Comparison of ENCODE assay signal across 23 cellular contexts in genomic region chr6:148723484-148723883, GRCh38. TPM values are rescaled to one million over a fixed set of nuclear protein-coding genes. Genes with fewer than 3 reads are reported as not detected.
DNase-seq lines count a peak whose midpoint lies in the region; ATAC-seq and TF ChIP-seq lines count a peak whose summit lies in the region.
"Had no signal": no experiment of that assay in that cellular context is flagged by ENCODE, and none has a peak within 500 bp of the region (broad histone marks: within the 10 kb centered on the region; RNA-seq: fewer than 3 reads in every experiment).

No MANE protein-coding gene starts in this region.

- H3K36me3 ChIP-seq in A673 (ENCODE audit: insufficient read depth, low read length, poor library complexity, severe bottlenecking): no peaks in the 10 kb centered on the region
- H3K36me3 ChIP-seq: left lung, neutrophil, right lobe of liver had no signal

- H3K4me3 Mint-ChIP-seq in activated T-cell treated with anti-CD3 and anti-CD28 coated beads, Interleukin-2, amount 50 U/mL, for 4 hours: no peak overlapping the region
- H3K4me3 Mint-ChIP-seq: activated naive CD4-positive, alpha-beta T cell treated with anti-CD3 and anti-CD28 coated beads, Interleukin-2, amount 50 U/mL, for 24 hours had no signal

- ATAC-seq in activated T-cell treated with anti-CD3 and anti-CD28 coated beads, Interleukin-2, amount 50 U/mL, for 4 hours: no peak
- no peak for ATAC-seq in GM19395 (IDR thresholded peaks at IDR 0.05; ENCODE audit: unreplicated experiment)
- ATAC-seq: left lung, mucosa of descending colon, Panc1, right lobe of liver had no signal

- H3K4me1 ChIP-seq in A673 (ENCODE audit: insufficient read depth, low read length, poor library complexity, severe bottlenecking): no peaks in the 10 kb centered on the region
- H3K4me1 ChIP-seq: left lung, right lobe of liver had no signal

- CTCF ChIA-PET in A673 (lab: Charles Lee): no interaction called here

- no TSS peak for BruUV-seq in A673 (replicated peaks; lab: Mats Ljungman, UMichigan)

- H3K4me3 ChIP-seq in astrocyte of the cerebellum (ENCODE audit: low read depth, low read length) (no peak overlapping the region), A673 (ENCODE audit: low read depth, low read length, poor library complexity, severe bottlenecking) (no peak overlapping the region)
- H3K4me3 ChIP-seq: left lung, mucosa of descending colon, right lobe of liver had no signal

- intact Hi-C loops in A673 (cut with micrococcal nuclease; ENCODE audit: unreplicated experiment): no loop called here

- peaks cover 11% of the 10 kb centered on the region for H3K9me3 Mint-ChIP-seq in activated T-cell treated with anti-CD3 and anti-CD28 coated beads, Interleukin-2, amount 50 U/mL, for 4 hours

- no peaks in the 10 kb centered on the region for H3K4me1 Mint-ChIP-seq in activated T-cell treated with anti-CD3 and anti-CD28 coated beads, Interleukin-2, amount 50 U/mL, for 4 hours (ENCODE audit: low read depth)
- H3K4me1 Mint-ChIP-seq: activated naive CD4-positive, alpha-beta T cell treated with anti-CD3 and anti-CD28 coated beads, Interleukin-2, amount 50 U/mL, for 24 hours had no signal

- peak; percentile 63 for DNase-seq in AG08395 (ENCODE audit: low spot score)
- peak; percentile 99 for DNase-seq in HCEC 1CT
- peak; percentile 49 for DNase-seq in astrocyte of the cerebellum (ENCODE audit: low read depth)
- peak; percentile 62 for DNase-seq in fibroblast of the conjunctiva (ENCODE audit: low read depth)
- DNase-seq in activated T-cell treated with anti-CD3 and anti-CD28 coated beads, Interleukin-2, amount 50 U/mL, for 4 hours: no peak
- no peak for DNase-seq in nucleus accumbens (lab: John Stamatoyannopoulos, UW)
- no peak for DNase-seq in A673 (ENCODE audit: low spot score)
- DNase-seq: activated CD4-positive, alpha-beta T cell treated with anti-CD3 and anti-CD28 coated beads, Interleukin-2, amount 50 U/mL, for 1 hour; AML-193; central memory CD4-positive, alpha-beta T cell; COR-L47; effector CD8-positive, alpha-beta T cell; GDM1; left lung; mucosa of descending colon; NCI-H1048; NCI-H82; right lobe of liver; stimulated activated CD4-positive, alpha-beta T cell treated with anti-CD3 and anti-CD28 coated beads, Interleukin-2, amount 100 ng/mL, for 24 hours had no signal

- H3K36me3 Mint-ChIP-seq in activated T-cell treated with anti-CD3 and anti-CD28 coated beads, Interleukin-2, amount 50 U/mL, for 4 hours (ENCODE audit: insufficient read depth): no peaks in the 10 kb centered on the region
- H3K36me3 Mint-ChIP-seq: activated naive CD4-positive, alpha-beta T cell treated with anti-CD3 and anti-CD28 coated beads, Interleukin-2, amount 50 U/mL, for 24 hours had no signal

- H3K27ac ChIP-seq in A673 (ENCODE audit: low read depth, low read length, poor library complexity, severe bottlenecking): no peak overlapping the region
- H3K27ac ChIP-seq: left lung, neutrophil, right lobe of liver had no signal

- TF ChIP-seq CTCF in astrocyte of the cerebellum (IDR thresholded peaks at IDR 0.05; ENCODE audit: low read depth, low read length, missing control alignments): no peak
- TF ChIP-seq CTCF in A673 (conservative IDR thresholded peaks at IDR 0.05; ENCODE audit: low read depth, low read length): no peak

- in situ Hi-C loops in astrocyte of the cerebellum (cut with HindIII; ENCODE audit: low sequenced_read_pairs): no loop called here

- H3K27me3 Mint-ChIP-seq in activated T-cell treated with anti-CD3 and anti-CD28 coated beads, Interleukin-2, amount 50 U/mL, for 4 hours (ENCODE audit: low read depth): peaks cover 23% of the 10 kb centered on the region

- POLR2A ChIA-PET in A673 (lab: Charles Lee; ENCODE audit: low non-redundant PET): no interaction called here

- no peaks in the 10 kb centered on the region for H3K9me3 ChIP-seq in A673 (ENCODE audit: low read depth, low read length, poor library complexity, severe bottlenecking)
- H3K9me3 ChIP-seq: mucosa of descending colon, neutrophil, right lobe of liver had no signal

- no peaks in the 10 kb centered on the region for H3K27me3 ChIP-seq in A673 (replicated peaks; ENCODE audit: insufficient read depth, low read depth, low read length, poor library complexity)
- H3K27me3 ChIP-seq: left lung, neutrophil, right lobe of liver had no signal

RNA-seq across cellular contexts. Expression of gene UST, which starts 23.3 kb away (rescaled TPM):
- 1 to 10 TPM; 1.3 to 2.2 (median 1.6) TPM for total RNA-seq in activated T-cell treated with anti-CD3 and anti-CD28 coated beads, Interleukin-2, amount 50 U/mL, for 4 hours
- total RNA-seq in A673 (2021): 1.5 and 1.7 TPM in 2 replicates

Comparison
In these comparisons a context has a peak if more than half of its experiments do, and no peak if none do; other contexts are left out.
1. DNase-seq: peak in AG08395 (single experiment), HCEC 1CT (single experiment), astrocyte of the cerebellum (single experiment) and fibroblast of the conjunctiva (single experiment); none in activated T-cell treated with anti-CD3 and anti-CD28 coated beads, Interleukin-2, amount 50 U/mL, for 4 hours (single experiment), nucleus accumbens (0 of 56) and A673 (single experiment).